8 cellular contexts compared by ENCODE assay signal in genomic region chrX:55161581-55161980, GRCh38. TPM values are rescaled to one million over a fixed set of nuclear protein-coding genes. Genes with fewer than 3 reads are reported as not detected.
DNase-seq lines count a peak whose midpoint lies in the region; ATAC-seq, FAIRE-seq and TF ChIP-seq lines count a peak whose summit lies in the region.

No MANE protein-coding gene starts in this region.

- H3K9me1 ChIP-seq in K562 (ENCODE audit: control insufficient read depth, insufficient read depth, low read length): no peaks in the 10 kb centered on the region

- H3K9ac ChIP-seq in K562 (ENCODE audit: insufficient read depth in 1 of 2, low read depth in 2 of 2, low read length in 2 of 2): peak overlapping the region; percentile 71 to 91; a peak in 3 of 4 replicates

- no peaks in the 10 kb centered on the region for H3K27me3 ChIP-seq in BE2C
- H3K27me3 ChIP-seq in K562 (ENCODE audit: control insufficient read depth in 2 of 2, insufficient read depth in 2 of 2, low read length in 2 of 2): no peaks in the 10 kb centered on the region
- H3K27me3 ChIP-seq in suprapubic skin: no peaks in the 10 kb centered on the region

- peak overlapping the region; percentile 84 for H3K4me2 ChIP-seq in K562 (ENCODE audit: insufficient read depth, low read length)

- intact Hi-C loops in K562 (cut with micrococcal nuclease): loop anchor here (2.0 kb wide), 1 partner anchor 41 kb away; no protein-coding TSS in a partner anchor

- H3K27ac ChIP-seq in KOPT-K1 (ENCODE audit: low read depth, low read length, poor library complexity, severe bottlenecking) (peak overlapping the region; percentile 84), K562 (ENCODE audit: extremely low read depth, low read depth, low read length) (peak overlapping the region; percentile 81; the same call in 2 of the 3 replicates), suprapubic skin (peak overlapping the region; percentile 88)

- no peak for FAIRE-seq in K562 (lab: Jason Lieb, UNC)

- no peak for TF ChIP-seq EP300 in K562 (IDR thresholded peaks at IDR 0.05; ENCODE audit: low read length)
- no peak for TF ChIP-seq EP300 in suprapubic skin (IDR thresholded peaks at IDR 0.05)

- no peak for DNase-seq in BE2C
- DNase-seq in K562 (ENCODE audit: extremely low read depth in 1 of 4, low spot score in 3 of 4): no peak
- peak; percentile 24 for DNase-seq in kidney tubule cell (ENCODE audit: low spot score)
- DNase-seq in suprapubic skin (ENCODE audit: low spot score in 2 of 2): no peak
- DNase-seq in GM19238 (ENCODE audit: insufficient read length, low spot score): no peak
- DNase-seq in NCI-H524 (lab: John Stamatoyannopoulos, UW): no peak

- H3K4me1 ChIP-seq in BE2C (no peaks in the 10 kb centered on the region), K562 (replicated peaks in 1 of 2; ENCODE audit: control insufficient read depth in 2 of 2, insufficient read depth in 2 of 2, low read length in 2 of 2) (peaks cover 0 to 9% of the 10 kb centered on the region in 2 experiments; a peak in 3 of 5 replicates), suprapubic skin (peaks cover 9% of the 10 kb centered on the region)

- H3K79me2 ChIP-seq in K562 (ENCODE audit: control insufficient read depth, insufficient read depth, low read length): no peaks in the 10 kb centered on the region

- TF ChIP-seq CTCF in BE2C (IDR thresholded peaks at IDR 0.05; ENCODE audit: low read depth, low read length) (no peak), K562 (IDR thresholded peaks at IDR 0.05 in 2 of 3, conservative IDR thresholded peaks at IDR 0.05 in 1 of 3; ENCODE audit: insufficient read depth in 2 of 3, low read depth in 1 of 3, low read length in 3 of 3) (no peak), suprapubic skin (IDR thresholded peaks at IDR 0.05) (no peak)

- no TSS peak for BruUV-seq in K562 (replicated peaks; lab: Mats Ljungman, UMichigan)

- CTCF ChIA-PET in K562 (lab: Yijun Ruan, JAX; ENCODE audit: low intra/inter-chr PET ratio): interaction anchor here (0.6 kb wide), 1 partner anchor 1740 kb away, joined by 3 read pairs; no protein-coding TSS in a partner anchor

- POLR2A ChIA-PET in K562 (lab: Yijun Ruan, JAX): interaction anchor here (1.0 kb wide), 1 partner anchor 156 kb away, joined by 3 read pairs; no protein-coding TSS in a partner anchor

- TF ChIP-seq RAD21 in K562 (CRISPR knock-in tag; conservative IDR thresholded peaks at IDR 0.05 in 1 of 2, IDR thresholded peaks at IDR 0.05 in 1 of 2): no peak

- ATAC-seq in K562 (no peak), HG03342 (IDR thresholded peaks at IDR 0.05; ENCODE audit: unreplicated experiment) (no peak)

- no peaks in the 10 kb centered on the region for H4K20me1 ChIP-seq in K562 (replicated peaks; ENCODE audit: control insufficient read depth, insufficient read depth, low read length)

- H3K9me3 ChIP-seq in BE2C (no peaks in the 10 kb centered on the region), KOPT-K1 (ENCODE audit: insufficient read depth, low read length, poor library complexity, severe bottlenecking) (no peaks in the 10 kb centered on the region), K562 (replicated peaks; ENCODE audit: control insufficient read depth, insufficient read depth, low read depth, low read length) (peaks cover 2% of the 10 kb centered on the region; the same call in 1 of the 2 replicates), suprapubic skin (no peaks in the 10 kb centered on the region)

- peak overlapping the region; percentile 78 for H3K4me3 ChIP-seq in BE2C (ENCODE audit: low read depth, low read length)
- peak overlapping the region; percentile 53 for H3K4me3 ChIP-seq in K562
- H3K4me3 ChIP-seq in suprapubic skin: peak overlapping the region; percentile 58

- in situ Hi-C loops in K562 (cut with MboI): loop anchor here (5.0 kb wide), 1 partner anchor 269 kb away; no protein-coding TSS in a partner anchor

- H3K36me3 ChIP-seq in BE2C (no peaks in the 10 kb centered on the region), KOPT-K1 (ENCODE audit: insufficient read depth, low read length) (no peaks in the 10 kb centered on the region), K562 (ENCODE audit: control insufficient read depth, insufficient read depth, low read length) (no peaks in the 10 kb centered on the region), suprapubic skin (no peaks in the 10 kb centered on the region)

- WGBS in K562 (ENCODE audit: insufficient coverage, low coverage, missing lambda C conversion rate): 43% methylated on average over 5 of the region's 12 CpGs
- 51% methylated on average over 12 of the region's 12 CpGs for WGBS in suprapubic skin

- peak overlapping the region; percentile 99; the same call in 1 of the 2 replicates for H2AFZ ChIP-seq in K562 (ENCODE audit: low read depth, low read length)

- TF ChIP-seq POLR2A in K562 (conservative IDR thresholded peaks at IDR 0.05) (no peak), suprapubic skin (IDR thresholded peaks at IDR 0.05) (no peak)

TF ChIP-seq in K562, 482 proteins besides CTCF, POLR2A, EP300 and RAD21 (continues in another document):
- TF ChIP-seq ZNF311 (CRISPR knock-in tag; IDR thresholded peaks at IDR 0.05): no peak

RNA-seq across cellular contexts. Expression of gene PAGE5, which starts 58.6 kb away (rescaled TPM):
- polyA plus RNA-seq in BE2C (2012; ENCODE audit: insufficient read depth, insufficient read length, low read depth): 1.6 TPM
- 6.5 and 8.5 TPM in 2 replicates for total RNA-seq in K562 (2011; cell fraction: chromatin; rRNA removed; ENCODE audit: low replicate concordance)
- 12.3 and 22.4 TPM in 2 replicates for total RNA-seq in K562 (2011; cell fraction: nucleolus; rRNA removed)
- 25.7 and 30.9 TPM in 2 replicates for total RNA-seq in K562 (2011; cell fraction: nucleoplasm; rRNA removed)
- total RNA-seq in K562 (2014; rRNA removed): 175 and 195 TPM in 2 replicates
- 342 and 391 TPM in 2 replicates for total RNA-seq in K562 (2014; rRNA removed; fragmentation: Illumina TruSeq; extraction: Trizol)
- 322 and 336 TPM in 2 replicates for total RNA-seq in K562 (2015; rRNA removed; fragmentation: Illumina TruSeq; extraction: Trizol)
- 143 and 149 TPM in 2 replicates for total RNA-seq in K562 (2021)
- polyA plus RNA-seq in K562 (2011; rRNA removed): 42.0 and 146 TPM in 2 replicates
- 23.5 and 35.9 TPM in 2 replicates for polyA plus RNA-seq in K562 (2011; cell fraction: cytosol; rRNA removed)
- 15.2 and 19.6 TPM in 2 replicates for polyA plus RNA-seq in K562 (2011; cell fraction: nucleus; rRNA removed)
- polyA plus RNA-seq in K562 (2012): 247 and 311 TPM in 2 replicates
- polyA plus RNA-seq in K562 (2014; fragmentation: Illumina TruSeq; extraction: Trizol): 344 and 376 TPM in 2 replicates
- polyA plus RNA-seq in K562 (2014; fragmentation: Nextera tagmentation; extraction: Ambion mirVana): 100 to 1,000 TPM; 570 to 571 TPM
- polyA plus RNA-seq in K562 (2014; rRNA removed): 346 and 392 TPM in 2 replicates
- polyA minus RNA-seq in K562 (2011; rRNA and poly(A)+ RNA removed): 18.2 and 49.0 TPM in 2 replicates
- polyA minus RNA-seq in K562 (2011; cell fraction: cytosol; rRNA and poly(A)+ RNA removed): 3.9 and 12.8 TPM in 2 replicates
- 3.8 and 4.2 TPM in 2 replicates for polyA minus RNA-seq in K562 (2011; cell fraction: nucleus; rRNA and poly(A)+ RNA removed)
- total RNA-seq in suprapubic skin: not detected

Comparison
In these comparisons a context has a peak if more than half of its experiments do, and no peak if none do; other contexts are left out.
1. RNA of gene PAGE5, which starts 58.6 kb away (total RNA-seq): 6.5 to 391 TPM in K562; not detected in suprapubic skin; every median in the first group is over 4 times any median in the second.
2. Peak in every context shown above with its lines, with median percentiles within 50 percentile points of each other: H3K4me3 ChIP-seq and H3K27ac ChIP-seq.